Comparison of ENCODE assay signal across 19 cellular contexts in the genomic region with DNA sequence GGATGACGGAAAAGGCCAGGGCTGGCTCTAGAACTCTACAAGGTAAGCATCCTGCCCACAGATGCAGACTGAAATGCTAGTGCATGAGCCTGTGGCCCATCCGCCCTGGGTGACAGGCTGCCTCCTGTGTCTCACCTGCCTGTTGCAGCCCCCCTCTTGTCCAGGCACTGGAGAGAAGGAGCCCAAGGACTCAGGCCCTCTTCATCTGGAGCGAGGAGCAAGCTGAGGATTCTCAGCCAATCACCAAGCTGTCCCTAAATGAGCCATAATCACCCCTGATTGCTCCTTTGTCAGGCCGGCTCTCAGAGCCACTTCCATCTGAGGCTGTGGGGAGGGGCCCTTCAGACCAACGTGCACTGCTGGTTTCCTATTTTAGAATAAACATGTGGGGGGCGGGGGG.
"Had no signal": no experiment of that assay in that cellular context is flagged by ENCODE, and none has a peak within 500 bp of the region (broad histone marks: within the 10 kb centered on the region; RNA-seq: fewer than 3 reads in every experiment).

No MANE protein-coding gene starts in this region.

- ATAC-seq: activated CD4-positive, CD25-positive, alpha-beta regulatory T cell treated with anti-CD3 and anti-CD28 coated beads, Interleukin-2, amount 50 U/mL, for 24 hours; heart left ventricle; left lobe of liver; lower lobe of right lung; stimulated activated naive B cell treated with anti-CD40 and anti-IgM and Interleukin-4, amounts not matched to agents 10 μg/mL and 1 μg/mL and 100 μg/mL, for 72 hours had no signal

- H3K36me3 ChIP-seq: heart left ventricle, lower lobe of right lung, sigmoid colon, transverse colon had no signal

- DNase-seq: activated CD4-positive, alpha-beta memory T cell treated with anti-CD3 and anti-CD28 coated beads, Interleukin-2, amount 10 ng/mL, durations not matched to agents 7 days and 5 days; activated CD4-positive, alpha-beta T cell treated with anti-CD3 and anti-CD28 coated beads, Interleukin-2, amount 10 ng/mL, durations not matched to agents 24 days and 14 days; activated effector memory CD4-positive, alpha-beta T cell treated with anti-CD3 and anti-CD28 coated beads, Interleukin-2, amount 50 U/mL, for 16 hours; activated naive CD4-positive, alpha-beta T cell treated with anti-CD3 and anti-CD28 coated beads, Interleukin-2, amount 10 ng/mL, durations not matched to agents 7 days and 5 days; activated T-cell treated with anti-CD3 and anti-CD28 coated beads for 4 hours; amygdala; cerebellar nuclear complex; heart left ventricle; lower lobe of right lung; naive B cell; retina; sigmoid colon; stimulated activated CD4-positive, alpha-beta T cell treated with anti-CD3 and anti-CD28 coated beads, Interleukin-15, amount 100 ng/mL, for 24 hours; stimulated activated naive B cell treated with anti-CD40 and anti-IgM and Interleukin-4, amounts not matched to agents 10 μg/mL and 1 μg/mL and 100 μg/mL, for 72 hours; transverse colon had no signal

- H3K9me3 ChIP-seq: heart left ventricle, lower lobe of right lung, sigmoid colon, transverse colon had no signal

- H3K4me3 ChIP-seq: coronary artery, heart left ventricle, lower lobe of right lung, sigmoid colon, smooth muscle cell, transverse colon had no signal

- H3K4me1 ChIP-seq: heart left ventricle, lower lobe of right lung, sigmoid colon, transverse colon had no signal
